Comparison of ENCODE assay signal across 9 cellular contexts in the genomic region with DNA sequence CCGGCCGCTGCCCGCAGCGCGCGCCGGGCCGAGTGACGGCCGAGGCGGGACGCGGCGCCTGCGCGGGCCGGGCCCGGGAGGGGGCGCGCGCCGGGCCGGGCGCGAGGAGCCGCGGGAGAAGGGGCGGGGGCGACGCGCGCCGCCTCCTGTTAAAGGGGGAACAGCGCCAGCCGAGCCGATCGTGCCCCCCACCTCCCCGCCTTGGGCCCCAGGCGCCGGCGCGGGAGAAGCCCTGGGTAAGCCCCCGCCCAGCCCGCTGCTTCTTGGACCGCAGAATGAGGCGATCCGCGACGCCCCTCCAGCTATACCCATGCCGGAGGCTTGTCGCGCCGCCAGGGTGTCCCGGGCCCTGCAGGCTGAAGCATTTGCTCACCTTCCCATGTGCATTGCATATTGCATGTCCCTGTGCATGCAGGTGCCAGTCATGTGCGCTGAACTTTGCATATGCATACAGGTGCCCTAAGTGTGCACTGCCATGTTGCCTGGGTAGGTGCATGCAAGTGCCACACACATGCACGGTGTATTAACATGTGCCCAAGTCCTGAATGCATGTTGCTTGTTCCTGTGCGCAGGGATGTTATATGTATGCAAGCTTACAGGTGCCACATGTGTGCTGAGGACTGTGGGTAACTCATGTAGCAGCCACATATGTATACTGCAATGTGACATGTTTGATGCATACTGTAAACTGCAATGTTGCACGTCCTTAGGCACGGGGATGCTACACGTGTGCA. TPM values are rescaled to one million over a fixed set of nuclear protein-coding genes. Genes with fewer than 3 reads are reported as not detected.
DNase-seq lines count a peak whose midpoint lies in the region; ATAC-seq and TF ChIP-seq lines count a peak whose summit lies in the region.
"Had no signal": no experiment of that assay in that cellular context is flagged by ENCODE, and none has a peak within 500 bp of the region (broad histone marks: within the 10 kb centered on the region; RNA-seq: fewer than 3 reads in every experiment).

Gene ADGRB2 (minus strand): TSS at position 34 of the 734 bp plus-strand sequence. CDS start 7,119 bp downstream, outside the sequence.

- H3K36me3 ChIP-seq in Peyer's patch (no peaks in the 10 kb centered on the region), mesendoderm (ENCODE audit: control insufficient read depth, insufficient read depth, low read length) (no peaks in the 10 kb centered on the region), vagina (no peaks in the 10 kb centered on the region)

- intact Hi-C loops in vagina (cut with DNase I), result loop anchor here (1.0 kb wide), 1 partner anchor 202 kb away; no protein-coding TSS in a partner anchor

- H2AK5ac ChIP-seq in mesendoderm (ENCODE audit: low read length), result no peak within 1 kb of the TSS

- H3K79me2 ChIP-seq in mesendoderm (ENCODE audit: control insufficient read depth, insufficient read depth, low read length), result no peaks in the 10 kb centered on the region

- no peak within 1 kb of the TSS for H4K5ac ChIP-seq in mesendoderm (ENCODE audit: low read length)

- H3K18ac ChIP-seq in mesendoderm (ENCODE audit: low read length), result peak within 1 kb of the TSS; percentile 54

- H3K56ac ChIP-seq in mesendoderm (ENCODE audit: low read length), result peak within 1 kb of the TSS; percentile 78

- H2BK15ac ChIP-seq in mesendoderm (replicated peaks; ENCODE audit: low read depth), result no peak within 1 kb of the TSS

- H2BK120ac ChIP-seq in mesendoderm (ENCODE audit: low read depth, low read length), result no peak within 1 kb of the TSS

- peaks cover 8 to 45% (median 21%) of the 10 kb centered on the region in 4 donors for H3K4me1 ChIP-seq in Peyer's patch
- H3K4me1 ChIP-seq in mesendoderm (ENCODE audit: control insufficient read depth, low read depth, low read length), result peaks cover 7% of the 10 kb centered on the region
- H3K4me1 ChIP-seq in vagina, result peaks cover 48% of the 10 kb centered on the region

- H3K4ac ChIP-seq in mesendoderm (ENCODE audit: low read depth, low read length), result no peak within 1 kb of the TSS

- H3K23ac ChIP-seq in mesendoderm (ENCODE audit: low read length), result peak within 1 kb of the TSS; percentile 31

- H3K9me3 ChIP-seq in Peyer's patch (no peaks in the 10 kb centered on the region), vagina (no peaks in the 10 kb centered on the region)

- no peak for TF ChIP-seq POLR2A in Peyer's patch (IDR thresholded peaks at IDR 0.05)
- TF ChIP-seq POLR2A in vagina (IDR thresholded peaks at IDR 0.05), result no peak

- no peak within 1 kb of the TSS for H2BK5ac ChIP-seq in mesendoderm (ENCODE audit: low read length)

- no peak within 1 kb of the TSS for H4K8ac ChIP-seq in mesendoderm (ENCODE audit: low read depth, low read length)

- peak; percentile 21 for DNase-seq in stimulated activated CD4-positive, alpha-beta T cell treated with anti-CD3 and anti-CD28 coated beads, Interleukin-4, amount 100 ng/mL, for 1 hour
- no peak for DNase-seq in stimulated activated CD4-positive, alpha-beta T cell treated with anti-CD3 and anti-CD28 coated beads, Interleukin-1b, Interleukin-23, amount 100 ng/mL, for 48 hours
- DNase-seq in Peyer's patch (no peak), choroid plexus epithelial cell (ENCODE audit: low read depth) (no peak), mesendoderm (peak; percentile 45), vagina (ENCODE audit: extremely low spot score in 2 of 2) (no peak), Ammon's horn (ENCODE audit: low spot score) (no peak)

- peaks cover 0 to 22% of the 10 kb centered on the region in 2 donors for H3K27me3 ChIP-seq in Peyer's patch
- H3K27me3 ChIP-seq in mesendoderm (ENCODE audit: insufficient read depth, low read length, poor library complexity), result no peaks in the 10 kb centered on the region
- H3K27me3 ChIP-seq in vagina, result no peaks in the 10 kb centered on the region

- no peak for ATAC-seq in GM19455 (IDR thresholded peaks at IDR 0.05; ENCODE audit: unreplicated experiment)

- H3K9ac ChIP-seq in mesendoderm (ENCODE audit: low read length), result peak within 1 kb of the TSS; percentile 61

- H3K4me2 ChIP-seq in mesendoderm (ENCODE audit: low read length), result peak within 1 kb of the TSS; percentile 79

- no peaks in the 10 kb centered on the region for H3K79me1 ChIP-seq in mesendoderm (ENCODE audit: low read length)

- WGBS in mesendoderm (ENCODE audit: extremely low coverage, insufficient coverage, low lambda C conversion rate), result no CpG with 5 or more reads among the region's 60 CpGs

- H3K27ac ChIP-seq in Peyer's patch, result peak within 1 kb of the TSS in 1 of 4 donors; percentile 36
- H3K27ac ChIP-seq in mesendoderm (ENCODE audit: low read depth, low read length), result no peak within 1 kb of the TSS
- H3K27ac ChIP-seq in vagina, result no peak within 1 kb of the TSS
- H3K27ac ChIP-seq: epithelial cell of prostate had no signal

- H3K4me3 ChIP-seq in Peyer's patch (peak within 1 kb of the TSS; percentile 38 to 57 (median 51)), choroid plexus epithelial cell (ENCODE audit: low read depth, low read length) (peak within 1 kb of the TSS; percentile 47), mesendoderm (ENCODE audit: low read length) (peak within 1 kb of the TSS; percentile 17), vagina (peak within 1 kb of the TSS; percentile 50 to 65)

- TF ChIP-seq CTCF in Peyer's patch (IDR thresholded peaks at IDR 0.05), result peak in 1 of 6 experiments; percentile 10
- TF ChIP-seq CTCF in choroid plexus epithelial cell (conservative IDR thresholded peaks at IDR 0.05; ENCODE audit: low read depth, low read length), result no peak
- TF ChIP-seq CTCF in vagina (IDR thresholded peaks at IDR 0.05), result no peak

RNA-seq across cellular contexts. Expression of gene ADGRB2, which starts in this region (rescaled TPM):
- total RNA-seq in Peyer's patch (10 to 100 TPM in 3 of 4 donors, 1 to 10 TPM in 1; 3.3 to 39.1 (median 17.2) TPM), vagina (3.9 TPM)
- 4.9 TPM for polyA plus RNA-seq in mesendoderm (2013, experiment 1 of 2)
- polyA plus RNA-seq in mesendoderm (2013, experiment 2 of 2), result 5.2 TPM

Comparison
In these comparisons a context has a peak if more than half of its experiments do, and no peak if none do; other contexts are left out.
1. DNase-seq: peak in stimulated activated CD4-positive, alpha-beta T cell treated with anti-CD3 and anti-CD28 coated beads, Interleukin-4, amount 100 ng/mL, for 1 hour (single experiment) and mesendoderm (single experiment); none in stimulated activated CD4-positive, alpha-beta T cell treated with anti-CD3 and anti-CD28 coated beads, Interleukin-1b, Interleukin-23, amount 100 ng/mL, for 48 hours (single experiment), Peyer's patch (0 of 3), choroid plexus epithelial cell (single experiment), vagina (0 of 2) and Ammon's horn (single experiment).
2. Peak in every context shown above with its lines, with median percentiles within 50 percentile points of each other: H3K4me3 ChIP-seq.